In the genomic region with DNA sequence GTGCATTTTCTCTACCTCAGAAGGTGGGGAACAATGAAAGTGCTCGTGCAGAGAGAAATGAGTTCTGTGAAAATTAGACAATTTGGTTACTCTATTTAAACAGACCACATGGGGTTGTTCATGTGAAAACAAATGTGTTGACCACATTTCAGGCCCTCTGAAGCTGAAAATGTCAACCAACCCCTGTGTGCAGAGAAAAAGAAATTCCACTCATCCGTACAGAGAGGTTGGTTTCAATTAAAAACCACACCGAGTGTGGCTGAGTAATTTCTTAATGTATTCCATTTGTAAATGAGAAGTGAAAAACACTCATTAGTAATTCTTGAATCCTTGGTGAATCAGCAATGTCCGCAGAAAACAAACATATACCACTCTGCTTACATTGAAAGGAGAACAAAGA, we compare ENCODE assay signal across 9 cellular contexts. TPM values are rescaled to one million over a fixed set of nuclear protein-coding genes. Genes with fewer than 3 reads are reported as not detected.
DNase-seq lines count a peak whose midpoint lies in the region; ATAC-seq and TF ChIP-seq lines count a peak whose summit lies in the region.
"Had no signal": no experiment of that assay in that cellular context is flagged by ENCODE, and none has a peak within 500 bp of the region (broad histone marks: within the 10 kb centered on the region; RNA-seq: fewer than 3 reads in every experiment).

No MANE protein-coding gene starts in this region.

- TF ChIP-seq POLR2A in GM18505 (IDR thresholded peaks at IDR 0.05; ENCODE audit: borderline replicate concordance, extremely low read depth, insufficient read depth, insufficient read length), result no peak

- no peak for DNase-seq in NK-92 treated with Interleukin-12 subunit alpha and Interleukin-12 subunit beta, amount 100 ng/mL, for 24 hours (lab: John Stamatoyannopoulos, UW)
- DNase-seq in NCI-H226 (no peak), dorsolateral prefrontal cortex (no peak)
- DNase-seq in activated effector memory CD4-positive, alpha-beta T cell treated with Interleukin-2 at 50 U/mL for 16 hours, result no peak

- no peak for TF ChIP-seq CTCF in dorsolateral prefrontal cortex (IDR thresholded peaks at IDR 0.05 in 54 of 56, conservative IDR thresholded peaks at IDR 0.05 in 2 of 56; ENCODE audit: low read depth in 1 of 56, partially characterized antibody in 56 of 56)

- intact Hi-C loops in dorsolateral prefrontal cortex (cut with DNase I), result loop anchor here in 1 of 2 donors (10.0 kb wide), 1 partner anchor 218 kb away; the partner anchor contains the start of gene CLDN11

- H3K9ac ChIP-seq in endocrine pancreas (ENCODE audit: control insufficient read depth, insufficient read depth, low read length), result no peak overlapping the region

- peak; percentile 83 for ATAC-seq in GM18505 (IDR thresholded peaks at IDR 0.05; ENCODE audit: unreplicated experiment)
- peak; percentile 80 for ATAC-seq in GM21447 (IDR thresholded peaks at IDR 0.05; ENCODE audit: unreplicated experiment)
- ATAC-seq in HG03432 (IDR thresholded peaks at IDR 0.05; ENCODE audit: unreplicated experiment), result peak; percentile 84
- ATAC-seq: Panc1 had no signal

- H3K4me3 ChIP-seq in endocrine pancreas (ENCODE audit: control insufficient read depth, insufficient read depth, low read length), result peak overlapping the region; percentile 12
- no peak overlapping the region for H3K4me3 ChIP-seq in dorsolateral prefrontal cortex

- peak overlapping the region in 2 of 59 donors; percentile 15 to 52 for H3K27ac ChIP-seq in dorsolateral prefrontal cortex

- H3K4me1 ChIP-seq in endocrine pancreas (ENCODE audit: control insufficient read depth, insufficient read depth, low read length), result peaks cover 10% of the 10 kb centered on the region

- H3K9me3 ChIP-seq in endocrine pancreas (ENCODE audit: control insufficient read depth, low read length), result no peaks in the 10 kb centered on the region

- H3K27me3 ChIP-seq in endocrine pancreas (ENCODE audit: control insufficient read depth, insufficient read depth, low read length), result no peaks in the 10 kb centered on the region
- H3K27me3 ChIP-seq in dorsolateral prefrontal cortex, result no peaks in the 10 kb centered on the region

- H3K36me3 ChIP-seq in endocrine pancreas (ENCODE audit: control insufficient read depth, insufficient read depth, low read length), result no peaks in the 10 kb centered on the region

RNA-seq across cellular contexts. Expression of gene SLC7A14, which starts 46.9 kb away (rescaled TPM):
- total RNA-seq in dorsolateral prefrontal cortex, result 10 to 100 TPM in 119 of 120 experiments, 1 to 10 TPM in 1; 9.7 to 52.5 (median 32.6) TPM
